Comparison of ENCODE assay signal across 1 cellular context in genomic region chr11:17479284-17480214, GRCh38.
A peak's percentile ranks its signal among the peaks of the same experiment; 100 is the strongest.
TF ChIP-seq lines count a peak whose summit lies in the region.

No MANE protein-coding gene starts in this region.

TF ChIP-seq in HepG2, 621 proteins besides CTCF, POLR2A, EP300 and RAD21 (continued from another document):
- TF ChIP-seq CREB1 (IDR thresholded peaks at IDR 0.05) = peak; percentile 41; the same call in 1 of the 2 replicates
- TF ChIP-seq CREB1 (CRISPR knock-in tag; IDR thresholded peaks at IDR 0.05) = no peak
- no peak for TF ChIP-seq BRF2 (CRISPR knock-in tag; IDR thresholded peaks at IDR 0.05)
- TF ChIP-seq ATF7 (IDR thresholded peaks at IDR 0.05) = peak; percentile 78
- no peak for TF ChIP-seq ATF7 (CRISPR knock-in tag; IDR thresholded peaks at IDR 0.05)
- TF ChIP-seq RXRA (CRISPR knock-in tag; IDR thresholded peaks at IDR 0.05) = no peak
- no peak for TF ChIP-seq PBX3 (CRISPR knock-in tag; IDR thresholded peaks at IDR 0.05; ENCODE audit: borderline replicate concordance)
